Comparison of ENCODE assay signal across 8 cellular contexts in genomic region chr16:23148166-23148512, GRCh38. TPM values are rescaled to one million over a fixed set of nuclear protein-coding genes. Genes with fewer than 3 reads are reported as not detected.
DNase-seq lines count a peak whose midpoint lies in the region; ATAC-seq and TF ChIP-seq lines count a peak whose summit lies in the region.

No MANE protein-coding gene starts in this region.

- peak overlapping the region; percentile 80 for H3K27ac Mint-ChIP-seq in dendritic cell treated with granulocyte-macrophage colony-stimulating factor and Interleukin-4, amounts not matched to agents 40 ng/mL and 50 ng/mL, for 4 days
- H3K27ac Mint-ChIP-seq in natural killer cell: peak overlapping the region; percentile 57 to 79

- peaks cover 23% of the 10 kb centered on the region for H3K27me3 Mint-ChIP-seq in dendritic cell treated with granulocyte-macrophage colony-stimulating factor and Interleukin-4, amounts not matched to agents 40 ng/mL and 50 ng/mL, for 4 days
- H3K27me3 Mint-ChIP-seq in natural killer cell (ENCODE audit: low read depth in 2 of 2): peaks cover 0 to 10% of the 10 kb centered on the region in 2 donors

- TF ChIP-seq CTCF in AG10803 (conservative IDR thresholded peaks at IDR 0.05; ENCODE audit: low read length) (no peak), natural killer cell (IDR thresholded peaks at IDR 0.05) (no peak)

- DNase-seq in AG10803 (ENCODE audit: low read depth): no peak
- DNase-seq in LoVo (ENCODE audit: low spot score): peak; percentile 15
- no peak for DNase-seq in natural killer cell
- no peak for DNase-seq in kidney glomerular epithelial cell (lab: John Stamatoyannopoulos, UW)
- no peak for DNase-seq in RPMI8226

- H3K4me1 Mint-ChIP-seq in dendritic cell treated with granulocyte-macrophage colony-stimulating factor and Interleukin-4, amounts not matched to agents 40 ng/mL and 50 ng/mL, for 4 days (ENCODE audit: low read depth): peaks cover 32% of the 10 kb centered on the region
- peaks cover 17% of the 10 kb centered on the region in 2 donors for H3K4me1 Mint-ChIP-seq in natural killer cell

- peak overlapping the region; percentile 92 for H3K4me3 Mint-ChIP-seq in dendritic cell treated with granulocyte-macrophage colony-stimulating factor and Interleukin-4, amounts not matched to agents 40 ng/mL and 50 ng/mL, for 4 days
- peak overlapping the region; percentile 95 for H3K4me3 Mint-ChIP-seq in natural killer cell

- H3K9me3 Mint-ChIP-seq in dendritic cell treated with granulocyte-macrophage colony-stimulating factor and Interleukin-4, amounts not matched to agents 40 ng/mL and 50 ng/mL, for 4 days: no peaks in the 10 kb centered on the region
- no peaks in the 10 kb centered on the region for H3K9me3 Mint-ChIP-seq in natural killer cell

- peaks cover 7% of the 10 kb centered on the region for H3K36me3 Mint-ChIP-seq in dendritic cell treated with granulocyte-macrophage colony-stimulating factor and Interleukin-4, amounts not matched to agents 40 ng/mL and 50 ng/mL, for 4 days (ENCODE audit: low read depth)
- H3K36me3 Mint-ChIP-seq in natural killer cell: no peaks in the 10 kb centered on the region

- H3K4me3 ChIP-seq in AG10803 (ENCODE audit: low read length): peak overlapping the region; percentile 64

- ATAC-seq in natural killer cell: no peak
- ATAC-seq in GM18511 (IDR thresholded peaks at IDR 0.05; ENCODE audit: unreplicated experiment): no peak
- ATAC-seq in GM18907 (IDR thresholded peaks at IDR 0.05; ENCODE audit: unreplicated experiment): no peak

- intact Hi-C loops in dendritic cell treated with granulocyte-macrophage colony-stimulating factor and Interleukin-4, amounts not matched to agents 40 ng/mL and 50 ng/mL, for 4 days (cut with micrococcal nuclease): no loop called here
- intact Hi-C loops in natural killer cell (cut with micrococcal nuclease): loop anchor here (5.0 kb wide), 1 partner anchor 1551 kb away; the partner anchor contains the start of gene METTL9

RNA-seq across cellular contexts. Expression of gene USP31, which starts 1.1 kb away (rescaled TPM):
- 1 to 10 TPM; 6.1 to 6.6 (median 6.3) TPM for total RNA-seq in natural killer cell

RNA-seq across cellular contexts. Expression of gene SCNN1G, which starts 34.4 kb away (rescaled TPM):
- not detected for total RNA-seq in natural killer cell
